In the genomic region with DNA sequence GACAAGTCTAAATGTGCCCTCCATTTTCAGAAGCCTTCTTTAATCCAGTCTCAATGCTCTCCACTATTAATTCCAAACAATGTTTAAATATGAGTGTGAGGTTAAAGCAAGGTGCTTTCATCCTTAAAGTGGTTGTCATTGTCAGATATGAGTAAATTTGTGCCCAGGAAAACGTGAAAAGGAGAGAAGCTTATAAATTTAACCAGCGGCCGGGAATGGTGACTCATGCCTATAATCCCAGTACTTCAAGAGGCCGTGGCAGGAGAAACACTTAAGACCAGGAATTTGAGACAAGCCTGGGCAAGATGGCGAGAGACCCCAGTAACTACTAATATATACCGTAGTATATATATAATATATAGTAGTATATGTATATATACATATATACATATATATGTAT, we compare ENCODE assay signal across 14 cellular contexts.
A peak's percentile ranks its signal among the peaks of the same experiment; 100 is the strongest.
DNase-seq lines count a peak whose midpoint lies in the region; ATAC-seq, FAIRE-seq and TF ChIP-seq lines count a peak whose summit lies in the region.
"Had no signal": no experiment of that assay in that cellular context is flagged by ENCODE, and none has a peak within 500 bp of the region (broad histone marks: within the 10 kb centered on the region; RNA-seq: fewer than 3 reads in every experiment).

No MANE protein-coding gene starts in this region.

- H3K4me1 Mint-ChIP-seq in HFFc6 (ENCODE audit: low read depth): peaks cover 54% of the 10 kb centered on the region

- H3K9me3 ChIP-seq in SJCRH30 (replicated peaks) (no peaks in the 10 kb centered on the region), keratinocyte (ENCODE audit: control insufficient read depth, low read depth, low read length) (no peaks in the 10 kb centered on the region)
- H3K9me3 ChIP-seq: tibial nerve had no signal

- no peaks in the 10 kb centered on the region for H3K79me2 ChIP-seq in keratinocyte (ENCODE audit: control insufficient read depth, insufficient read depth, low read length)

- DNase-seq in DMS153 (lab: John Stamatoyannopoulos, UW) (peak; percentile 24), HFFc6 (no peak), SJCRH30 (peak; percentile 55 to 67), keratinocyte (ENCODE audit: low read depth, low spot score) (peak; percentile 9), NCI-H226 (no peak)
- DNase-seq in stimulated activated CD4-positive, alpha-beta T cell treated with anti-CD3 and anti-CD28 coated beads, Interleukin-4, amount 100 ng/mL, for 24 hours: no peak
- DNase-seq: activated gamma-delta T cell; effector memory CD8-positive, alpha-beta T cell; kidney; NCI-H1694 had no signal

- ATAC-seq in GM18502 (IDR thresholded peaks at IDR 0.05; ENCODE audit: poor library complexity, unreplicated experiment): no peak
- ATAC-seq in GM18511 (IDR thresholded peaks at IDR 0.05; ENCODE audit: unreplicated experiment): no peak
- ATAC-seq: effector memory CD8-positive, alpha-beta T cell had no signal

- no peak overlapping the region for H3K9ac ChIP-seq in keratinocyte (ENCODE audit: control insufficient read depth, extremely low read depth, insufficient read depth, low read length)

- peaks cover 9% of the 10 kb centered on the region; the same call in 1 of the 2 replicates for H3K36me3 Mint-ChIP-seq in HFFc6 (ENCODE audit: low read depth)

- no peak for FAIRE-seq in keratinocyte (lab: Jason Lieb, UNC)
- FAIRE-seq: kidney had no signal

- H4K20me1 ChIP-seq in keratinocyte (ENCODE audit: control insufficient read depth, extremely low read depth, insufficient read depth, low read length): no peaks in the 10 kb centered on the region

- no peaks in the 10 kb centered on the region for H3K27me3 Mint-ChIP-seq in HFFc6 (ENCODE audit: insufficient read depth)
- H3K27me3 Mint-ChIP-seq: effector memory CD8-positive, alpha-beta T cell; progenitor cell of endocrine pancreas had no signal

- H3K4me2 ChIP-seq in keratinocyte (ENCODE audit: control insufficient read depth, extremely low read depth, insufficient read depth, low read depth, low read length): peak overlapping the region; percentile 51

- H3K9me1 ChIP-seq in keratinocyte (ENCODE audit: control insufficient read depth, extremely low read depth, insufficient read depth, low read length): no peaks in the 10 kb centered on the region

- dilution Hi-C loops in keratinocyte (cut with MboI; ENCODE audit: extremely low pct_ligation_motif_present, low sequenced_read_pairs): no loop called here

- H3K27ac Mint-ChIP-seq in HFFc6: peak overlapping the region; percentile 32
- H3K27ac Mint-ChIP-seq: effector memory CD8-positive, alpha-beta T cell; progenitor cell of endocrine pancreas had no signal

- H3K27ac ChIP-seq in SJCRH30 (peak overlapping the region; percentile 39), keratinocyte (ENCODE audit: control insufficient read depth, insufficient read depth, low read length) (peak overlapping the region; percentile 20)

- no peak overlapping the region for H3K4me3 Mint-ChIP-seq in HFFc6
- H3K4me3 Mint-ChIP-seq: effector memory CD8-positive, alpha-beta T cell had no signal

- no peaks in the 10 kb centered on the region for H3K36me3 ChIP-seq in SJCRH30
- no peaks in the 10 kb centered on the region for H3K36me3 ChIP-seq in keratinocyte (ENCODE audit: control insufficient read depth in 2 of 2, extremely low read depth in 1 of 2, insufficient read depth in 2 of 2, low read length in 2 of 2)
- H3K36me3 ChIP-seq: tibial nerve had no signal

- H3K4me1 ChIP-seq in SJCRH30: peaks cover 35% of the 10 kb centered on the region
- H3K4me1 ChIP-seq in keratinocyte (ENCODE audit: control insufficient read depth, extremely low read depth, insufficient read depth, low read length): peaks cover 21% of the 10 kb centered on the region

- H3K27me3 ChIP-seq in SJCRH30 (no peaks in the 10 kb centered on the region), keratinocyte (ENCODE audit: control insufficient read depth, extremely low read depth, insufficient read depth, low read length) (no peaks in the 10 kb centered on the region)
- H3K27me3 ChIP-seq: tibial nerve had no signal

- peak overlapping the region; percentile 58 for H2AFZ ChIP-seq in keratinocyte (ENCODE audit: control insufficient read depth, low read length)

- no peak overlapping the region for H3K4me3 ChIP-seq in SJCRH30
- peak overlapping the region in 1 of 3 experiments; percentile 14 for H3K4me3 ChIP-seq in keratinocyte (ENCODE audit: control insufficient read depth in 2 of 3, extremely low read depth in 1 of 3, insufficient read depth in 2 of 3, low read depth in 1 of 3, low read length in 3 of 3)
- H3K4me3 ChIP-seq: tibial nerve had no signal

- H3K9me3 Mint-ChIP-seq in HFFc6: no peaks in the 10 kb centered on the region

- TF ChIP-seq CTCF in HFFc6 (IDR thresholded peaks at IDR 0.05) (no peak), keratinocyte (optimal IDR thresholded peaks at IDR 0.05 in 1 of 3, IDR thresholded peaks at IDR 0.05 in 1 of 3, conservative IDR thresholded peaks at IDR 0.05 in 1 of 3; ENCODE audit: extremely low read depth in 1 of 3, insufficient read depth in 2 of 3, low read length in 3 of 3) (no peak)

Comparison
In these comparisons a context has a peak if more than half of its experiments do, and no peak if none do; other contexts are left out.
1. DNase-seq: peak in DMS153 (single experiment), SJCRH30 (2 of 2) and keratinocyte (single experiment); none in HFFc6 (single experiment), NCI-H226 (single experiment) and stimulated activated CD4-positive, alpha-beta T cell treated with anti-CD3 and anti-CD28 coated beads, Interleukin-4, amount 100 ng/mL, for 24 hours (single experiment).